Comparison of ENCODE assay signal across 9 cellular contexts in genomic region chr6:36616888-36617521, GRCh38. TPM values are rescaled to one million over a fixed set of nuclear protein-coding genes. Genes with fewer than 3 reads are reported as not detected.
DNase-seq lines count a peak whose midpoint lies in the region; ATAC-seq and TF ChIP-seq lines count a peak whose summit lies in the region.
"Had no signal": no experiment of that assay in that cellular context is flagged by ENCODE, and none has a peak within 500 bp of the region (broad histone marks: within the 10 kb centered on the region; RNA-seq: fewer than 3 reads in every experiment).

No MANE protein-coding gene starts in this region.

- CTCF ChIA-PET in Calu3 (lab: Charles Lee) = interaction anchor here (1.0 to 3.5 kb wide), 2 partner anchors 62 to 106 kb away, joined by 3 to 18 read pairs; partner anchors contain the start of gene CDKN1A

- peak overlapping the region; percentile 30 for H3K27ac Mint-ChIP-seq in Calu3 (ENCODE audit: unreplicated experiment)

- H3K27ac ChIP-seq in lower lobe of right lung = peak overlapping the region; percentile 18

- no peaks in the 10 kb centered on the region for H3K27me3 ChIP-seq in lower lobe of right lung (ENCODE audit: low read depth)

- H3K4me3 ChIP-seq in astrocyte of the cerebellum (ENCODE audit: low read depth, low read length) (no peak overlapping the region), lower lobe of right lung (no peak overlapping the region)

- peaks cover 26% of the 10 kb centered on the region for H3K4me1 ChIP-seq in lower lobe of right lung

- no peak for TF ChIP-seq CTCF in Calu3 (IDR thresholded peaks at IDR 0.05; ENCODE audit: unreplicated experiment)
- no peak for TF ChIP-seq CTCF in astrocyte of the cerebellum (IDR thresholded peaks at IDR 0.05; ENCODE audit: low read depth, low read length, missing control alignments)
- no peak for TF ChIP-seq CTCF in lower lobe of right lung (IDR thresholded peaks at IDR 0.05)

- in situ Hi-C loops in astrocyte of the cerebellum (cut with HindIII; ENCODE audit: low sequenced_read_pairs) = no loop called here

- DNase-seq in Calu3 (peak; percentile 84), NCI-H1092 (lab: John Stamatoyannopoulos, UW) (peak; percentile 82), astrocyte of the cerebellum (ENCODE audit: low read depth) (peak; percentile 32), lower lobe of right lung (peak; percentile 71), NCI-H526 treated with DMSO at 0.1 percent for 48 hours (lab: John Stamatoyannopoulos, UW) (no peak), NOMO-1 treated with DMSO at 0.1 percent for 48 hours (lab: John Stamatoyannopoulos, UW; ENCODE audit: unreplicated experiment) (no peak)
- DNase-seq: Kasumi-1 had no signal

- no TSS peak for BruUV-seq in Calu3 (replicated peaks; lab: Mats Ljungman, UMichigan)

- peaks cover 26% of the 10 kb centered on the region for H3K36me3 ChIP-seq in lower lobe of right lung

- H3K27me3 Mint-ChIP-seq in Calu3 (ENCODE audit: unreplicated experiment) = no peaks in the 10 kb centered on the region

- H3K4me3 Mint-ChIP-seq in Calu3 (ENCODE audit: low read depth, unreplicated experiment) = no peak overlapping the region

- peaks cover 19% of the 10 kb centered on the region for H3K4me1 Mint-ChIP-seq in Calu3 (ENCODE audit: low read depth, unreplicated experiment)

- no peaks in the 10 kb centered on the region for H3K9me3 Mint-ChIP-seq in Calu3 (ENCODE audit: low read depth, unreplicated experiment)

- H3K36me3 Mint-ChIP-seq in Calu3 (ENCODE audit: insufficient read depth, unreplicated experiment) = peaks cover 37% of the 10 kb centered on the region

- no peaks in the 10 kb centered on the region for H3K9me3 ChIP-seq in lower lobe of right lung

- ATAC-seq in lower lobe of right lung (peak; percentile 87 to 90), HG02763 (IDR thresholded peaks at IDR 0.05; ENCODE audit: unreplicated experiment) (no peak), GM19035 (IDR thresholded peaks at IDR 0.05; ENCODE audit: unreplicated experiment) (no peak)

- intact Hi-C loops in Calu3 (cut with micrococcal nuclease; ENCODE audit: unreplicated experiment) = loop anchor here (2.0 to 5.0 kb wide), 2 partner anchors 64 to 235 kb away; no protein-coding TSS in a partner anchor
- intact Hi-C loops in lower lobe of right lung (cut with DNase I) = no loop called here

RNA-seq across cellular contexts. Expression of gene SRSF3, which starts 22.8 kb away (rescaled TPM):
- total RNA-seq in Calu3 (2022) (347 and 370 TPM in 2 replicates), lower lobe of right lung (180 TPM)

Comparison
In these comparisons a context has a peak if more than half of its experiments do, and no peak if none do; other contexts are left out.
1. DNase-seq: peak in Calu3 (single experiment), NCI-H1092 (single experiment), astrocyte of the cerebellum (single experiment) and lower lobe of right lung (single experiment); none in NCI-H526 treated with DMSO at 0.1 percent for 48 hours (single experiment) and NOMO-1 treated with DMSO at 0.1 percent for 48 hours (single experiment).
2. ATAC-seq: peak in lower lobe of right lung (2 of 2); none in HG02763 (single experiment) and GM19035 (single experiment).